In the genomic region with DNA sequence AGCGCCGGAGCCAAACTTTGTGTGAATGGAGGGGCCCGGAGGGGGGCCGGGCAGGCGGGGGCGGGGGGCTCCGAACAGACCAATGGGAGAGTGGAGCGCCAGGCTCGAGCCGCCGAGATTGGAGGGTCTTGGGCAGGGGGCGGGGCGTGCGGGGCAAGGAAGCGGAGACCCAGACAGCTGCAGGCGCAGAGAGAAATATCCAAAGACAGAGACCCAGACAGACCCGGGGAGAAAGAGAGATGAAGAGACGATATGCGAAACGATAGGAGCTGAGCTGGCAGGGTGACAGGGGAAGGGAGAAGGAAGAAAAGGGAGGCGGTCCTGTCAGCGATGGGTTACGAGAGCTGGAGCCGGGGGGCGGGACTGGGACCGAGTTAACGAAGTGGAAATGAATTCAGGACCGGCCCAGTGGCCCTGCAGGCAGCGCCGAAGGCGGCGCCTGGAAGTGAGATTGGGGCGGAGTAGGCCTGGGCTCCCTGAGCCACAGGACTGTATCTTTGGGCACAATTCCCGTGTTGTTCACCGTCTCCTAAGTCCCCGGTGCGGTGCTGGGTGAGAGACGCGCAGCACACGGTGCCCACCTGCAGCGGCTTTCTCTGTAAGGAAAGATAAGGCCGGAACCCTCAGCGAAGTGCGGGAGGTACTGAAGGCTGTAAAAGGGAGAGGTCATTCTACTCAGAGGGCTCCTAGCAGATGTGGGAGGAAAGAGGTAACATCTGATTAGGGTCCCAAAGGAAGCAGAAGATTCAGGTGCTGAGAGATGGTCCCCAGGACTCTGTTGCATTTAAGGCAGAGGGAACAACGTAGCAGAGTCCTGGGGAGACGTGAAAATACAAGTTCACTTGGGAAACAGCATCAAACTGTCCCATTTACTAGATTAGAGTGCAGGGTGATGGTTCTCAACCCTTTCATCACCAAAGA, we compare ENCODE assay signal across 8 cellular contexts. TPM values are rescaled to one million over a fixed set of nuclear protein-coding genes. Genes with fewer than 3 reads are reported as not detected.
DNase-seq lines count a peak whose midpoint lies in the region; ATAC-seq and TF ChIP-seq lines count a peak whose summit lies in the region.

No MANE protein-coding gene starts in this region.

- H2AFZ ChIP-seq in neural progenitor cell (replicated peaks) = peak overlapping the region; percentile 66

- H3F3A ChIP-seq in neural progenitor cell (ENCODE audit: low read depth) = peaks cover 14% of the 10 kb centered on the region

- POLR2A ChIA-PET in CD8-positive, alpha-beta T cell (lab: Charles Lee) = interaction anchor here (0.9 kb wide), 2 partner anchors 26 to 47 kb away, joined by 3 read pairs; no protein-coding TSS in a partner anchor
- POLR2A ChIA-PET in RWPE1 (lab: Yijun Ruan, JAX; ENCODE audit: low non-redundant PET) = no interaction called here

- intact Hi-C loops in CD8-positive, alpha-beta T cell (cut with DNase I, micrococcal nuclease) = loop anchor here (1.0 kb wide), 3 partner anchors 15 to 38 kb away; partner anchors contain the start of gene IGSF8 (in 2 of the 2)
- intact Hi-C loops in stomach (cut with DNase I; ENCODE audit: low total_unique reads) = no loop called here

- no peak overlapping the region for H3K9ac ChIP-seq in neural progenitor cell

- H3K36me3 ChIP-seq in CD8-positive, alpha-beta T cell (ENCODE audit: insufficient read depth, low read length) = no peaks in the 10 kb centered on the region
- H3K36me3 ChIP-seq in neural progenitor cell (no peaks in the 10 kb centered on the region), stomach (no peaks in the 10 kb centered on the region)

- H3K36me3 Mint-ChIP-seq in CD8-positive, alpha-beta T cell = peaks cover 2% of the 10 kb centered on the region
- no peaks in the 10 kb centered on the region for H3K36me3 Mint-ChIP-seq in neural progenitor cell

- no peaks in the 10 kb centered on the region for H3K79me2 ChIP-seq in neural progenitor cell (ENCODE audit: low read depth)

- peak overlapping the region; percentile 87 for H3K4me3 Mint-ChIP-seq in CD8-positive, alpha-beta T cell
- H3K4me3 Mint-ChIP-seq in neural progenitor cell = peak overlapping the region; percentile 88

- no peak for TF ChIP-seq POLR2A in stomach (IDR thresholded peaks at IDR 0.05)

- WGBS in stomach, 5 donors = 1 to 3% (median 2%) methylated on average over 39 to 46 of the region's 46 CpGs

- no peaks in the 10 kb centered on the region for H3K9me3 ChIP-seq in CD8-positive, alpha-beta T cell (ENCODE audit: low read length)
- H3K9me3 ChIP-seq in neural progenitor cell (ENCODE audit: low read depth) (no peaks in the 10 kb centered on the region), stomach (no peaks in the 10 kb centered on the region)

- peaks cover 10% of the 10 kb centered on the region for H3K4me1 ChIP-seq in CD8-positive, alpha-beta T cell (ENCODE audit: insufficient read depth, low read length)
- H3K4me1 ChIP-seq in neural progenitor cell (peaks cover 10% of the 10 kb centered on the region), stomach (peaks cover 0 to 18% (median 15%) of the 10 kb centered on the region in 4 donors)

- no peaks in the 10 kb centered on the region for H3K9me3 Mint-ChIP-seq in CD8-positive, alpha-beta T cell
- H3K9me3 Mint-ChIP-seq in neural progenitor cell = no peaks in the 10 kb centered on the region

- no peak overlapping the region for H3K27ac Mint-ChIP-seq in CD8-positive, alpha-beta T cell
- no peak overlapping the region for H3K27ac Mint-ChIP-seq in neural progenitor cell

- H3K4me3 ChIP-seq in CD8-positive, alpha-beta T cell (ENCODE audit: low read depth, low read length) = peak overlapping the region; percentile 50
- H3K4me3 ChIP-seq in neural progenitor cell (peak overlapping the region; percentile 52), stomach (peak overlapping the region; percentile 52 to 62 (median 56))

- peak; percentile 57 to 86 (median 78) for DNase-seq in CD8-positive, alpha-beta T cell
- peak; percentile 29 for DNase-seq in RWPE1 (ENCODE audit: low spot score)
- peak; percentile 20 to 78 (median 45) for DNase-seq in activated naive CD4-positive, alpha-beta T cell (lab: John Stamatoyannopoulos, UW)
- DNase-seq in germinal center (ENCODE audit: low spot score) = peak; percentile 94
- peak; percentile 93 for DNase-seq in neural progenitor cell (ENCODE audit: low spot score)
- peak; percentile 73 for DNase-seq in stomach

- H3K27me3 ChIP-seq in CD8-positive, alpha-beta T cell (ENCODE audit: insufficient read depth, low read length) = peaks cover 4% of the 10 kb centered on the region
- peaks cover 83% of the 10 kb centered on the region for H3K27me3 ChIP-seq in neural progenitor cell
- H3K27me3 ChIP-seq in stomach = peaks cover 0 to 42% (median 16%) of the 10 kb centered on the region in 3 donors

- H4K20me1 ChIP-seq in neural progenitor cell (ENCODE audit: low read depth) = no peaks in the 10 kb centered on the region

- TF ChIP-seq CTCF in CD8-positive, alpha-beta T cell (IDR thresholded peaks at IDR 0.05) = no peak
- no peak for TF ChIP-seq CTCF in RWPE1 (conservative IDR thresholded peaks at IDR 0.05; ENCODE audit: low read depth)
- no peak for TF ChIP-seq CTCF in neural progenitor cell (IDR thresholded peaks at IDR 0.05)
- no peak for TF ChIP-seq CTCF in stomach (IDR thresholded peaks at IDR 0.05)

- peaks cover 23% of the 10 kb centered on the region for H3K27me3 Mint-ChIP-seq in CD8-positive, alpha-beta T cell (ENCODE audit: low read depth)
- H3K27me3 Mint-ChIP-seq in neural progenitor cell (ENCODE audit: insufficient read depth, low read depth) = peaks cover 22% of the 10 kb centered on the region

- CTCF ChIA-PET in CD8-positive, alpha-beta T cell (lab: Charles Lee) = interaction anchor here (2.8 to 6.2 kb wide), 3 partner anchors 10 to 24 kb away, joined by 12 to 56 read pairs (median 21); partner anchors contain the start of gene KCNJ9
- CTCF ChIA-PET in RWPE1 (lab: Yijun Ruan, JAX) = interaction anchor here (1.0 kb wide), 1 partner anchor 8 kb away, joined by 4 read pairs; no protein-coding TSS in a partner anchor

- no peak for TF ChIP-seq EP300 in stomach (IDR thresholded peaks at IDR 0.05)

- peak overlapping the region; percentile 71 for H3K4me2 ChIP-seq in neural progenitor cell

- peaks cover 10% of the 10 kb centered on the region for H3K4me1 Mint-ChIP-seq in CD8-positive, alpha-beta T cell (ENCODE audit: low read depth)
- H3K4me1 Mint-ChIP-seq in neural progenitor cell = peaks cover 25% of the 10 kb centered on the region

- no peak overlapping the region for H3K27ac ChIP-seq in CD8-positive, alpha-beta T cell (ENCODE audit: low read depth, low read length)
- no peak overlapping the region for H3K27ac ChIP-seq in RWPE1
- no peak overlapping the region for H3K27ac ChIP-seq in neural progenitor cell
- H3K27ac ChIP-seq in stomach = peak overlapping the region in 2 of 5 donors; percentile 39 to 49

- ATAC-seq in CD8-positive, alpha-beta T cell = peak; percentile 98
- ATAC-seq in HG02642 (IDR thresholded peaks at IDR 0.05; ENCODE audit: poor library complexity, unreplicated experiment) (peak; percentile 54), GM21360 (IDR thresholded peaks at IDR 0.05; ENCODE audit: unreplicated experiment) (no peak)

RNA-seq across cellular contexts. Expression of gene KCNJ10, which starts 0.5 kb away (rescaled TPM):
- not detected for total RNA-seq in CD8-positive, alpha-beta T cell
- total RNA-seq in neural progenitor cell (ENCODE audit: low replicate concordance) (0.15 TPM in 1 of 2 replicates, not detected in the other), stomach (not detected)
- 1 to 10 TPM in 1 of 3 donors, under 1 TPM in 2; 0.19 to 1.1 (median 0.78) TPM for polyA plus RNA-seq in stomach

RNA-seq across cellular contexts. Expression of gene KCNJ9, which starts 10.8 kb away (rescaled TPM):
- total RNA-seq in CD8-positive, alpha-beta T cell = not detected
- total RNA-seq in neural progenitor cell (ENCODE audit: low replicate concordance) (0.09 TPM in 2 replicates), stomach (under 1 TPM in 1 of 5 donors, not detected in 4; 0.87 TPM)
- under 1 TPM in 2 of 3 donors, not detected in 1; 0.03 to 0.06 TPM for polyA plus RNA-seq in stomach

RNA-seq across cellular contexts. Expression of gene IGSF8, which starts 27.9 kb away (rescaled TPM):
- 10 to 100 TPM; 35.5 to 39.3 TPM for total RNA-seq in CD8-positive, alpha-beta T cell
- total RNA-seq in neural progenitor cell (ENCODE audit: low replicate concordance) (9.4 and 23.4 TPM in 2 replicates), stomach (10 to 100 TPM in 3 of 5 donors, 1 to 10 TPM in 2; 4.7 to 65.2 (median 11.6) TPM)
- polyA plus RNA-seq in stomach = 10 to 100 TPM in 2 of 3 donors, 1 to 10 TPM in 1; 5.8 to 21.7 (median 18.0) TPM

RNA-seq across cellular contexts. Expression of gene PIGM, which starts 38.7 kb away (rescaled TPM):
- total RNA-seq in CD8-positive, alpha-beta T cell = 1 to 10 TPM; 1.4 to 1.6 TPM
- total RNA-seq in neural progenitor cell (ENCODE audit: low replicate concordance) (4.5 and 7.1 TPM in 2 replicates), stomach (1 to 10 TPM; 3.5 to 8.7 (median 6.6) TPM)
- polyA plus RNA-seq in stomach = 1 to 10 TPM in 2 of 3 donors, under 1 TPM in 1; 0.76 to 3.4 (median 1.6) TPM

RNA-seq across cellular contexts. Expression of gene ATP1A2, which starts 45.1 kb away (rescaled TPM):
- total RNA-seq in CD8-positive, alpha-beta T cell = not detected
- total RNA-seq in neural progenitor cell (ENCODE audit: low replicate concordance) (88.6 and 154 TPM in 2 replicates), stomach (100 to 1,000 TPM in 1 of 5 donors, 10 to 100 TPM in 3, 1 to 10 TPM in 1; 7.0 to 104 (median 11.7) TPM)
- polyA plus RNA-seq in stomach = 10 to 100 TPM in 1 of 3 donors, under 1 TPM in 2; 0.31 to 17.3 (median 0.56) TPM

Comparison
In these comparisons a context has a peak if more than half of its experiments do, and no peak if none do; other contexts are left out.
1. DNase-seq: peak in every context shown above with its lines; median percentile 94 in germinal center; 93 in neural progenitor cell; 78 in CD8-positive, alpha-beta T cell; 73 in stomach; 45 in activated naive CD4-positive, alpha-beta T cell; 29 in RWPE1.